ENCODE assay signal across 1 cellular context in genomic region chr11:12705874-12706273, GRCh38.
TF ChIP-seq lines count a peak whose summit lies in the region.

No MANE protein-coding gene starts in this region.

TF ChIP-seq in GM23338, 12 proteins besides CTCF, POLR2A, EP300 and RAD21 (continued from another document):
- TF ChIP-seq ZNF462 (CRISPR knock-in tag; IDR thresholded peaks at IDR 0.05) = no peak
- no peak for TF ChIP-seq JUNB (IDR thresholded peaks at IDR 0.05; ENCODE audit: unreplicated experiment)
- no peak for TF ChIP-seq STAT1 (IDR thresholded peaks at IDR 0.05; ENCODE audit: unreplicated experiment)
- TF ChIP-seq ZNF114 (CRISPR knock-in tag; IDR thresholded peaks at IDR 0.05) = no peak
- TF ChIP-seq ZNF331 (CRISPR knock-in tag; IDR thresholded peaks at IDR 0.05; ENCODE audit: low read depth) = no peak
- TF ChIP-seq EZH2 (IDR thresholded peaks at IDR 0.05; ENCODE audit: low read depth, unreplicated experiment) = no peak
- TF ChIP-seq POLR2AphosphoS5 (IDR thresholded peaks at IDR 0.05; ENCODE audit: low read depth) = no peak
- no peak for TF ChIP-seq CREB1 (CRISPR knock-in tag; IDR thresholded peaks at IDR 0.05; ENCODE audit: low read depth)
- no peak for TF ChIP-seq EZH2phosphoT487 (IDR thresholded peaks at IDR 0.05; ENCODE audit: unreplicated experiment)
- TF ChIP-seq ETS1 (IDR thresholded peaks at IDR 0.05) = no peak
